In genomic region chr16:80992676-80993292, GRCh38 we compare ENCODE assay signal across 13 cellular contexts. TPM values are rescaled to one million over a fixed set of nuclear protein-coding genes. Genes with fewer than 3 reads are reported as not detected.
DNase-seq lines count a peak whose midpoint lies in the region; ATAC-seq and TF ChIP-seq lines count a peak whose summit lies in the region.
"Had no signal": no experiment of that assay in that cellular context is flagged by ENCODE, and none has a peak within 500 bp of the region (broad histone marks: within the 10 kb centered on the region; RNA-seq: fewer than 3 reads in every experiment).

No MANE protein-coding gene starts in this region.

- no peak for DNase-seq in activated T-cell treated with anti-CD3 and anti-CD28 coated beads, Interleukin-2, amount 50 U/mL, for 72 hours
- DNase-seq in activated T-cell treated with anti-CD3 and anti-CD28 coated beads, Interleukin-2, amount 50 U/mL, for 1 hour = no peak
- DNase-seq in astrocyte of the spinal cord (ENCODE audit: low read depth, low spot score) (no peak), glutamatergic neuron (no peak), smooth muscle cell (lab: John Stamatoyannopoulos, UW; ENCODE audit: unreplicated experiment) (no peak), germinal center (ENCODE audit: low spot score) (no peak), mesenteric fat pad (ENCODE audit: low spot score) (no peak)
- DNase-seq: stimulated activated naive CD8-positive, alpha-beta T cell treated with anti-CD3 and anti-CD28 coated beads, Interleukin-15, amount 100 ng/mL, for 72 hours; WERI-Rb-1 had no signal

- peaks cover 16% of the 10 kb centered on the region for H4K20me1 ChIP-seq in smooth muscle cell (ENCODE audit: low read depth)

- H3K9me3 Mint-ChIP-seq in activated T-cell treated with anti-CD3 and anti-CD28 coated beads, Interleukin-2, amount 50 U/mL, for 72 hours = no peaks in the 10 kb centered on the region
- peaks cover 6% of the 10 kb centered on the region for H3K9me3 Mint-ChIP-seq in glutamatergic neuron (ENCODE audit: unreplicated experiment)
- H3K9me3 Mint-ChIP-seq: neural progenitor cell; stimulated activated naive CD8-positive, alpha-beta T cell treated with anti-CD3 and anti-CD28 coated beads, Interleukin-15, amount 100 ng/mL, for 72 hours had no signal

- WGBS in smooth muscle cell (ENCODE audit: low lambda C conversion rate) = 19% methylated on average over 3 of the region's 3 CpGs

- no peak overlapping the region for H2AFZ ChIP-seq in smooth muscle cell (ENCODE audit: low read depth)
- H2AFZ ChIP-seq: neural progenitor cell had no signal

- peak overlapping the region; percentile 99 for H3K27ac ChIP-seq in smooth muscle cell (ENCODE audit: low read depth)
- H3K27ac ChIP-seq: neural progenitor cell, SK-N-MC, WERI-Rb-1 had no signal

- H3K4me3 Mint-ChIP-seq in activated T-cell treated with anti-CD3 and anti-CD28 coated beads, Interleukin-2, amount 50 U/mL, for 72 hours = no peak overlapping the region
- H3K4me3 Mint-ChIP-seq in glutamatergic neuron (ENCODE audit: unreplicated experiment) = peak overlapping the region; percentile 47
- H3K4me3 Mint-ChIP-seq: activated naive CD8-positive, alpha-beta T cell; neural progenitor cell; stimulated activated naive CD8-positive, alpha-beta T cell treated with anti-CD3 and anti-CD28 coated beads, Interleukin-15, amount 100 ng/mL, for 72 hours had no signal

- peak overlapping the region; percentile 90 for H3K27ac Mint-ChIP-seq in activated T-cell treated with anti-CD3 and anti-CD28 coated beads, Interleukin-2, amount 50 U/mL, for 72 hours
- peak overlapping the region; percentile 93 for H3K27ac Mint-ChIP-seq in glutamatergic neuron (ENCODE audit: unreplicated experiment)
- H3K27ac Mint-ChIP-seq: activated naive CD8-positive, alpha-beta T cell; neural progenitor cell; stimulated activated naive CD8-positive, alpha-beta T cell treated with anti-CD3 and anti-CD28 coated beads, Interleukin-15, amount 100 ng/mL, for 72 hours had no signal

- no peak for ATAC-seq in activated T-cell treated with anti-CD3 and anti-CD28 coated beads, Interleukin-2, amount 50 U/mL, for 72 hours (replicated peaks in 1 of 2)
- ATAC-seq in GM19463 (IDR thresholded peaks at IDR 0.05; ENCODE audit: unreplicated experiment) = no peak
- ATAC-seq: stimulated activated naive CD8-positive, alpha-beta T cell treated with anti-CD3 and anti-CD28 coated beads, Interleukin-15, amount 100 ng/mL, for 72 hours had no signal

- H3K27me3 Mint-ChIP-seq in activated T-cell treated with anti-CD3 and anti-CD28 coated beads, Interleukin-2, amount 50 U/mL, for 72 hours (ENCODE audit: low read depth) = no peaks in the 10 kb centered on the region
- H3K27me3 Mint-ChIP-seq in glutamatergic neuron (ENCODE audit: unreplicated experiment) = peaks cover 4% of the 10 kb centered on the region
- H3K27me3 Mint-ChIP-seq: activated naive CD8-positive, alpha-beta T cell; stimulated activated naive CD8-positive, alpha-beta T cell treated with anti-CD3 and anti-CD28 coated beads, Interleukin-15, amount 100 ng/mL, for 72 hours had no signal

- H3K36me3 ChIP-seq in smooth muscle cell (ENCODE audit: low read depth) = no peaks in the 10 kb centered on the region
- H3K36me3 ChIP-seq: neural progenitor cell, WERI-Rb-1 had no signal

- no peaks in the 10 kb centered on the region for H3K9me3 ChIP-seq in smooth muscle cell (replicated peaks; ENCODE audit: low read depth)

- H3K4me3 ChIP-seq in astrocyte of the spinal cord (ENCODE audit: low read depth, low read length) = peak overlapping the region; percentile 21
- peak overlapping the region; percentile 33 for H3K4me3 ChIP-seq in smooth muscle cell
- H3K4me3 ChIP-seq: neural progenitor cell, SK-N-MC had no signal

- peak overlapping the region; percentile 87 for H3K9ac ChIP-seq in smooth muscle cell (ENCODE audit: low read depth)
- H3K9ac ChIP-seq: neural progenitor cell had no signal

- H3K4me1 ChIP-seq in smooth muscle cell (ENCODE audit: low read depth) = peaks cover 10% of the 10 kb centered on the region

- H3F3A ChIP-seq in smooth muscle cell (ENCODE audit: low read depth) = peaks cover 9% of the 10 kb centered on the region

- H3K27me3 ChIP-seq in smooth muscle cell (ENCODE audit: low read depth) = no peaks in the 10 kb centered on the region
- H3K27me3 ChIP-seq: neural progenitor cell had no signal

- H3K4me2 ChIP-seq in smooth muscle cell = peak overlapping the region; percentile 83
- H3K4me2 ChIP-seq: neural progenitor cell had no signal

- in situ Hi-C loops in astrocyte of the spinal cord (cut with HindIII; ENCODE audit: low sequenced_read_pairs) = no loop called here

- H3K36me3 Mint-ChIP-seq in activated T-cell treated with anti-CD3 and anti-CD28 coated beads, Interleukin-2, amount 50 U/mL, for 72 hours (ENCODE audit: insufficient read depth in 2 of 2) = peaks cover 0 to 8% of the 10 kb centered on the region in 2 donors
- no peaks in the 10 kb centered on the region for H3K36me3 Mint-ChIP-seq in glutamatergic neuron (ENCODE audit: unreplicated experiment)

- no peak for TF ChIP-seq CTCF in astrocyte of the spinal cord (IDR thresholded peaks at IDR 0.05; ENCODE audit: low read depth, low read length)
- TF ChIP-seq CTCF in glutamatergic neuron (IDR thresholded peaks at IDR 0.05; ENCODE audit: partially characterized antibody, unreplicated experiment) = no peak
- TF ChIP-seq CTCF in smooth muscle cell (IDR thresholded peaks at IDR 0.05; ENCODE audit: borderline replicate concordance, insufficient read depth, poor library complexity, severe bottlenecking) = no peak

- H3K79me2 ChIP-seq in smooth muscle cell (ENCODE audit: low read depth) = peaks cover 56% of the 10 kb centered on the region

- peaks cover 54% of the 10 kb centered on the region for H3K4me1 Mint-ChIP-seq in activated T-cell treated with anti-CD3 and anti-CD28 coated beads, Interleukin-2, amount 50 U/mL, for 72 hours (ENCODE audit: low read depth)
- peaks cover 35% of the 10 kb centered on the region for H3K4me1 Mint-ChIP-seq in glutamatergic neuron (ENCODE audit: low read depth, unreplicated experiment)

RNA-seq across cellular contexts. Expression of gene CMC2, which starts 13.9 kb away (rescaled TPM):
- 100 to 1,000 TPM; 114 to 121 TPM for total RNA-seq in activated T-cell treated with anti-CD3 and anti-CD28 coated beads, Interleukin-2, amount 50 U/mL, for 72 hours
- total RNA-seq in glutamatergic neuron (ENCODE audit: unreplicated experiment) (76.2 TPM), smooth muscle cell (53.2 and 56.6 TPM in 2 replicates), mesenteric fat pad (39.3 TPM)
- polyA plus RNA-seq in smooth muscle cell = 95.5 and 110 TPM in 2 replicates

RNA-seq across cellular contexts. Expression of gene CENPN, which starts 14.2 kb away (rescaled TPM):
- 10 to 100 TPM; 62.0 to 64.1 TPM for total RNA-seq in activated T-cell treated with anti-CD3 and anti-CD28 coated beads, Interleukin-2, amount 50 U/mL, for 72 hours
- total RNA-seq in glutamatergic neuron (ENCODE audit: unreplicated experiment) (9.2 TPM), smooth muscle cell (18.8 and 24.4 TPM in 2 replicates), mesenteric fat pad (5.9 TPM)
- 14.2 and 25.1 TPM in 2 replicates for polyA plus RNA-seq in smooth muscle cell

RNA-seq across cellular contexts. Expression of gene ATMIN, which starts 42.9 kb away (rescaled TPM):
- 10 to 100 TPM; 19.2 to 23.9 TPM for total RNA-seq in activated T-cell treated with anti-CD3 and anti-CD28 coated beads, Interleukin-2, amount 50 U/mL, for 72 hours
- 61.5 TPM for total RNA-seq in glutamatergic neuron (ENCODE audit: unreplicated experiment)
- 35.4 and 38.3 TPM in 2 replicates for total RNA-seq in smooth muscle cell
- 28.7 and 29.5 TPM in 2 replicates for polyA plus RNA-seq in smooth muscle cell
- 36.8 TPM for total RNA-seq in mesenteric fat pad
